Comparison of ENCODE assay signal across 8 cellular contexts in genomic region chr15:55318588-55319494, GRCh38. TPM values are rescaled to one million over a fixed set of nuclear protein-coding genes. Genes with fewer than 3 reads are reported as not detected.
DNase-seq lines count a peak whose midpoint lies in the region; ATAC-seq and TF ChIP-seq lines count a peak whose summit lies in the region.

Gene PIGB, plus strand, starts transcription at chr15:55319222. Its CDS starts 29 bp downstream, at chr15:55319251.
Gene PIGBOS1, minus strand, starts transcription at chr15:55319123. Its CDS starts 1,331 bp downstream, at chr15:55317792.

- H3K9me3 ChIP-seq in CD4-positive, CD25-positive, alpha-beta regulatory T cell (ENCODE audit: control insufficient read depth in 2 of 2, low read length in 2 of 2): no peaks in the 10 kb centered on the region
- no peaks in the 10 kb centered on the region for H3K9me3 ChIP-seq in duodenal mucosa (ENCODE audit: control insufficient read depth in 1 of 2, low read length in 2 of 2)
- H3K9me3 ChIP-seq in lower lobe of right lung: no peaks in the 10 kb centered on the region

- no peak for TF ChIP-seq CTCF in lower lobe of right lung (IDR thresholded peaks at IDR 0.05)

- H3K27me3 ChIP-seq in CD4-positive, CD25-positive, alpha-beta regulatory T cell (ENCODE audit: control insufficient read depth, insufficient read depth, low read length): no peaks in the 10 kb centered on the region
- H3K27me3 ChIP-seq in duodenal mucosa (ENCODE audit: control insufficient read depth in 1 of 2, insufficient read depth in 2 of 2, low read length in 2 of 2) (no peaks in the 10 kb centered on the region), lower lobe of right lung (ENCODE audit: low read depth) (no peaks in the 10 kb centered on the region)

- H3K9ac ChIP-seq in duodenal mucosa (ENCODE audit: low read depth in 1 of 2, low read length in 2 of 2): peak within 1 kb of the TSS; percentile 91 to 97

- POLR2A ChIA-PET in activated CD4-positive, alpha-beta memory T cell treated with anti-CD3 and anti-CD28 coated beads for 36 hours (lab: Charles Lee): interaction anchor here (0.7 to 2.1 kb wide), 8 partner anchors 10 to 122 kb away, joined by 3 to 11 read pairs (median 4); partner anchors contain the start of genes CCPG1, PIERCE2 and RSL24D1

- peaks cover 41 to 80% (median 66%) of the 10 kb centered on the region in 4 donors for H3K4me1 Mint-ChIP-seq in CD4-positive, CD25-positive, alpha-beta regulatory T cell
- peaks cover 48% of the 10 kb centered on the region for H3K4me1 Mint-ChIP-seq in activated CD4-positive, alpha-beta memory T cell treated with anti-CD3 and anti-CD28 coated beads for 36 hours (ENCODE audit: low read depth)

- H3K27ac ChIP-seq in CD4-positive, CD25-positive, alpha-beta regulatory T cell (ENCODE audit: insufficient read depth, low read length, poor library complexity, severe bottlenecking): peak within 1 kb of the TSS; percentile 96
- H3K27ac ChIP-seq in duodenal mucosa (ENCODE audit: low read depth, low read length) (peak within 1 kb of the TSS; percentile 80), lower lobe of right lung (peak within 1 kb of the TSS; percentile 94)

- ATAC-seq in CD4-positive, CD25-positive, alpha-beta regulatory T cell (ENCODE audit: low read depth in 2 of 2): peak; percentile 84 to 88
- ATAC-seq in GM19397 (IDR thresholded peaks at IDR 0.05; ENCODE audit: unreplicated experiment) (peak; percentile 93), HG03565 (IDR thresholded peaks at IDR 0.05; ENCODE audit: unreplicated experiment) (peak; percentile 71), lower lobe of right lung (peak; percentile 97 to 99)

- H3K27me3 Mint-ChIP-seq in CD4-positive, CD25-positive, alpha-beta regulatory T cell: peaks cover 4% of the 10 kb centered on the region
- H3K27me3 Mint-ChIP-seq in activated CD4-positive, alpha-beta memory T cell treated with anti-CD3 and anti-CD28 coated beads for 36 hours: no peaks in the 10 kb centered on the region

- peak within 1 kb of the TSS; percentile 96 to 99 (median 98) for H3K4me3 Mint-ChIP-seq in CD4-positive, CD25-positive, alpha-beta regulatory T cell
- H3K4me3 Mint-ChIP-seq in activated CD4-positive, alpha-beta memory T cell treated with anti-CD3 and anti-CD28 coated beads for 36 hours: peak within 1 kb of the TSS; percentile 97

- peak within 1 kb of the TSS; percentile 97 for H3K4me3 ChIP-seq in CD4-positive, CD25-positive, alpha-beta regulatory T cell (ENCODE audit: low read depth, low read length)
- H3K4me3 ChIP-seq in duodenal mucosa (ENCODE audit: low read depth in 1 of 2, low read length in 2 of 2): peak within 1 kb of the TSS; percentile 93 to 99
- peak within 1 kb of the TSS; percentile 69 for H3K4me3 ChIP-seq in lower lobe of right lung

- H3K4me1 ChIP-seq in CD4-positive, CD25-positive, alpha-beta regulatory T cell (ENCODE audit: control insufficient read depth, insufficient read depth, low read length, poor library complexity, severe bottlenecking): peaks cover 53% of the 10 kb centered on the region
- H3K4me1 ChIP-seq in duodenal mucosa (ENCODE audit: control insufficient read depth in 1 of 2, insufficient read depth in 2 of 2, low read length in 2 of 2): peaks cover 4 to 18% of the 10 kb centered on the region in 2 donors
- H3K4me1 ChIP-seq in lower lobe of right lung: peaks cover 33% of the 10 kb centered on the region

- peak within 1 kb of the TSS; percentile 100 for H3K27ac Mint-ChIP-seq in CD4-positive, CD25-positive, alpha-beta regulatory T cell
- peak within 1 kb of the TSS; percentile 98 for H3K27ac Mint-ChIP-seq in activated CD4-positive, alpha-beta memory T cell treated with anti-CD3 and anti-CD28 coated beads for 36 hours

- peaks cover 33% of the 10 kb centered on the region for H3K36me3 Mint-ChIP-seq in CD4-positive, CD25-positive, alpha-beta regulatory T cell
- H3K36me3 Mint-ChIP-seq in activated CD4-positive, alpha-beta memory T cell treated with anti-CD3 and anti-CD28 coated beads for 36 hours: peaks cover 19% of the 10 kb centered on the region

- H3K36me3 ChIP-seq in CD4-positive, CD25-positive, alpha-beta regulatory T cell (ENCODE audit: control insufficient read depth, insufficient read depth, low read length): peaks cover 4% of the 10 kb centered on the region
- H3K36me3 ChIP-seq in duodenal mucosa (ENCODE audit: control insufficient read depth in 1 of 2, insufficient read depth in 2 of 2, low read length in 2 of 2) (no peaks in the 10 kb centered on the region), lower lobe of right lung (peaks cover 2% of the 10 kb centered on the region)

- CTCF ChIA-PET in activated CD4-positive, alpha-beta memory T cell treated with anti-CD3 and anti-CD28 coated beads for 36 hours (lab: Charles Lee): interaction anchor here (0.6 to 2.7 kb wide), 8 partner anchors 28 to 1146 kb away, joined by 3 to 13 read pairs (median 4); partner anchors contain the start of genes CCPG1, MNS1, PIERCE2 and RSL24D1

- no peaks in the 10 kb centered on the region for H3K9me3 Mint-ChIP-seq in CD4-positive, CD25-positive, alpha-beta regulatory T cell
- H3K9me3 Mint-ChIP-seq in activated CD4-positive, alpha-beta memory T cell treated with anti-CD3 and anti-CD28 coated beads for 36 hours: no peaks in the 10 kb centered on the region

- intact Hi-C loops in activated CD4-positive, alpha-beta memory T cell treated with anti-CD3 and anti-CD28 coated beads for 36 hours (cut with micrococcal nuclease): loop anchor here (1.0 to 5.0 kb wide), 3 partner anchors 28 to 122 kb away; no protein-coding TSS in a partner anchor
- intact Hi-C loops in lower lobe of right lung (cut with DNase I): no loop called here

- peak; percentile 65 to 92 (median 87) for DNase-seq in CD4-positive, CD25-positive, alpha-beta regulatory T cell
- DNase-seq in NCI-H748 treated with DMSO at 0.1 percent for 48 hours (lab: John Stamatoyannopoulos, UW) (peak; percentile 34), lower lobe of right lung (peak; percentile 92)
- DNase-seq in activated CD4-positive, alpha-beta memory T cell treated with anti-CD3 and anti-CD28 coated beads for 36 hours: peak; percentile 87
- DNase-seq in stimulated activated CD4-positive, alpha-beta T cell treated with anti-CD3 and anti-CD28 coated beads, TNF-alpha, amount 100 ng/mL, for 1 hour (ENCODE audit: low read depth in 3 of 3, low spot score in 1 of 3): peak; percentile 31 to 54 (median 50)

RNA-seq across cellular contexts. Expression of gene PIGB, which starts in this region (rescaled TPM):
- total RNA-seq in CD4-positive, CD25-positive, alpha-beta regulatory T cell: 38.5 TPM
- 10 to 100 TPM; 14.3 to 19.1 (median 17.8) TPM for polyA plus RNA-seq in CD4-positive, CD25-positive, alpha-beta regulatory T cell
- 10 to 100 TPM; 18.0 to 18.9 TPM for total RNA-seq in activated CD4-positive, alpha-beta memory T cell treated with anti-CD3 and anti-CD28 coated beads for 36 hours
- total RNA-seq in lower lobe of right lung: 14.4 TPM

RNA-seq across cellular contexts. Expression of gene PIGBOS1, which starts in this region (rescaled TPM):
- 9.4 TPM for total RNA-seq in CD4-positive, CD25-positive, alpha-beta regulatory T cell
- 10 to 100 TPM; 49.9 to 63.0 (median 56.1) TPM for polyA plus RNA-seq in CD4-positive, CD25-positive, alpha-beta regulatory T cell
- total RNA-seq in activated CD4-positive, alpha-beta memory T cell treated with anti-CD3 and anti-CD28 coated beads for 36 hours: 10 to 100 TPM; 10.5 to 11.1 TPM
- total RNA-seq in lower lobe of right lung: 13.8 TPM

Comparison
In these comparisons a context has a peak if more than half of its experiments do, and no peak if none do; other contexts are left out.
1. Peak in every context shown above with its lines: DNase-seq, ATAC-seq, H3K4me3 ChIP-seq and H3K27ac ChIP-seq.
2. DNase-seq: peak in every context shown above with its lines; median percentile 92 in lower lobe of right lung; 87 in CD4-positive, CD25-positive, alpha-beta regulatory T cell; 87 in activated CD4-positive, alpha-beta memory T cell treated with anti-CD3 and anti-CD28 coated beads for 36 hours; 50 in stimulated activated CD4-positive, alpha-beta T cell treated with anti-CD3 and anti-CD28 coated beads, TNF-alpha, amount 100 ng/mL, for 1 hour; 34 in NCI-H748 treated with DMSO at 0.1 percent for 48 hours.